ENCODE assay signal across 9 cellular contexts in the genomic region with DNA sequence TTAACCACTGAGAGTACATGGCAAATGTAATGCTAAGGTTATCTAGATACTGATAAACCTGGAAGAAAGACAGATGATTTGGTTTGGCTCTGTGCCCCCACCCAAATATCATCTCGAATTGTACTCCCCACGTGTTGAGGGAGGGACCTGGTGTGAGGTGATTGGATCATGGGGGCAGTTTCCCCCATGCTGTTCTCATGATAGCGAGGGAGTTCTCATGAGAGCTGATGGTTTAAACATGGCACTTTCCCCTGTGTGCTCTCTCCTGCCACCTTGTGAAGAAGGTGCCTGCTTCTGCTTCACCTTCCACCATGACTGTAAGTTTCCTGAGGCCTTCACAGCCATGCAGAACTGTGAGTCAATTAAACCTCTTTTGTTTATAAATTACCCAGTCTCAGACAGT. TPM values are rescaled to one million over a fixed set of nuclear protein-coding genes. Genes with fewer than 3 reads are reported as not detected.
DNase-seq lines count a peak whose midpoint lies in the region; ATAC-seq and TF ChIP-seq lines count a peak whose summit lies in the region.
"Had no signal": no experiment of that assay in that cellular context is flagged by ENCODE, and none has a peak within 500 bp of the region (broad histone marks: within the 10 kb centered on the region; RNA-seq: fewer than 3 reads in every experiment).

No MANE protein-coding gene starts in this region.

- TF ChIP-seq CTCF in Caco-2 (IDR thresholded peaks at IDR 0.05; ENCODE audit: insufficient read depth in 1 of 2, low read depth in 1 of 2, low read length in 1 of 2, severe bottlenecking in 1 of 2, unreplicated experiment in 1 of 2) = peak; percentile 45 to 61
- no peak for TF ChIP-seq CTCF in HEK293 (tag by site-specific recombination; IDR thresholded peaks at IDR 0.05)
- TF ChIP-seq CTCF in SU-DHL-6 (IDR thresholded peaks at IDR 0.05; ENCODE audit: insufficient read depth, low read length, poor library complexity, severe bottlenecking) = no peak

- H3K79me2 ChIP-seq in SU-DHL-6 (ENCODE audit: insufficient read depth, low read length) = no peaks in the 10 kb centered on the region

- H3F3A ChIP-seq in SU-DHL-6 (ENCODE audit: insufficient read depth) = no peaks in the 10 kb centered on the region

- H3K9me2 ChIP-seq in SU-DHL-6 (replicated peaks; ENCODE audit: insufficient read depth, low read length) = no peaks in the 10 kb centered on the region

- no peaks in the 10 kb centered on the region for H3K4me1 Mint-ChIP-seq in Caco-2 (ENCODE audit: low read depth, unreplicated experiment)
- H3K4me1 Mint-ChIP-seq in activated T-cell treated with anti-CD3 and anti-CD28 coated beads, Interleukin-2, amount 50 U/mL, for 72 hours (ENCODE audit: low read depth) = peaks cover 17% of the 10 kb centered on the region

- no peak overlapping the region for H3K4me3 Mint-ChIP-seq in Caco-2 (ENCODE audit: unreplicated experiment)
- H3K4me3 Mint-ChIP-seq in activated T-cell treated with anti-CD3 and anti-CD28 coated beads, Interleukin-2, amount 50 U/mL, for 72 hours = no peak overlapping the region

- H3K27ac ChIP-seq in HEK293 (ENCODE audit: extremely low read depth, low read depth, low read length) (no peak overlapping the region), SU-DHL-6 (ENCODE audit: low read depth, low read length) (no peak overlapping the region)

- CTCF ChIA-PET in Caco-2 (lab: Charles Lee) = interaction anchor here (0.5 to 1.3 kb wide), 5 partner anchors 32 to 108 kb away, joined by 3 to 6 read pairs (median 3); a partner anchor contains a TSS
- CTCF ChIA-PET in HEK293 (lab: Yijun Ruan, JAX) = interaction anchor here (0.6 to 1.0 kb wide), 3 partner anchors 11 to 256 kb away, joined by 3 to 6 read pairs (median 4); no protein-coding TSS in a partner anchor

- H3K4me3 ChIP-seq in Caco-2 (ENCODE audit: low read depth, low read length) (no peak overlapping the region), HEK293 (ENCODE audit: low read depth, low read length) (no peak overlapping the region), SU-DHL-6 (ENCODE audit: insufficient read depth, low read length, poor library complexity, severe bottlenecking) (no peak overlapping the region)

- H3K27me3 ChIP-seq in Caco-2 (replicated peaks; ENCODE audit: control insufficient read depth, insufficient read depth, low read length) (no peaks in the 10 kb centered on the region), SU-DHL-6 (ENCODE audit: low read length) (no peaks in the 10 kb centered on the region)

- no peaks in the 10 kb centered on the region for H3K36me3 Mint-ChIP-seq in Caco-2 (ENCODE audit: insufficient read depth, unreplicated experiment)
- H3K36me3 Mint-ChIP-seq in activated T-cell treated with anti-CD3 and anti-CD28 coated beads, Interleukin-2, amount 50 U/mL, for 72 hours (ENCODE audit: insufficient read depth in 2 of 2) = peaks cover 0 to 1% of the 10 kb centered on the region in 2 donors

- no peak overlapping the region for H3K27ac Mint-ChIP-seq in Caco-2 (ENCODE audit: unreplicated experiment)
- no peak overlapping the region for H3K27ac Mint-ChIP-seq in activated T-cell treated with anti-CD3 and anti-CD28 coated beads, Interleukin-2, amount 50 U/mL, for 72 hours

- DNase-seq in Caco-2 (peak; percentile 38 to 42), iris pigment epithelial cell (ENCODE audit: low read depth) (peak; percentile 29), NCI-H446 treated with DMSO at 0.1 percent for 48 hours (lab: John Stamatoyannopoulos, UW) (no peak), cardiac septum (ENCODE audit: low spot score) (no peak)
- no peak for DNase-seq in activated T-cell treated with anti-CD3 and anti-CD28 coated beads, Interleukin-2, amount 50 U/mL, for 72 hours
- DNase-seq: NCI-H1105 had no signal

- no peak overlapping the region for H3K9ac ChIP-seq in SU-DHL-6 (ENCODE audit: low read length)

- no peaks in the 10 kb centered on the region for H4K20me1 ChIP-seq in SU-DHL-6 (ENCODE audit: low read depth, low read length)

- no peaks in the 10 kb centered on the region for H3K27me3 Mint-ChIP-seq in Caco-2 (ENCODE audit: insufficient read depth, unreplicated experiment)
- H3K27me3 Mint-ChIP-seq in activated T-cell treated with anti-CD3 and anti-CD28 coated beads, Interleukin-2, amount 50 U/mL, for 72 hours (ENCODE audit: low read depth) = no peaks in the 10 kb centered on the region

- no peaks in the 10 kb centered on the region for H3K9me3 ChIP-seq in Caco-2
- H3K9me3 ChIP-seq in HEK293 (ENCODE audit: control insufficient read depth, insufficient read depth, low read depth, low read length) = no peaks in the 10 kb centered on the region
- no peaks in the 10 kb centered on the region for H3K9me3 ChIP-seq in SU-DHL-6 (ENCODE audit: insufficient read depth, low read length)

- intact Hi-C loops in Caco-2 (cut with micrococcal nuclease; ENCODE audit: unreplicated experiment) (loop anchor here (2.0 kb wide), 1 partner anchor 82 kb away; no protein-coding TSS in a partner anchor), cardiac septum (cut with DNase I) (no loop called here)

- H3K9me3 Mint-ChIP-seq in Caco-2 (ENCODE audit: unreplicated experiment) = no peaks in the 10 kb centered on the region
- H3K9me3 Mint-ChIP-seq in activated T-cell treated with anti-CD3 and anti-CD28 coated beads, Interleukin-2, amount 50 U/mL, for 72 hours = no peaks in the 10 kb centered on the region

- ATAC-seq in activated T-cell treated with anti-CD3 and anti-CD28 coated beads, Interleukin-2, amount 50 U/mL, for 72 hours (replicated peaks in 1 of 2) = no peak
- no peak for ATAC-seq in GM21515 (IDR thresholded peaks at IDR 0.05; ENCODE audit: unreplicated experiment)

- H3K4me2 ChIP-seq in SU-DHL-6 (ENCODE audit: low read depth, low read length, poor library complexity, severe bottlenecking) = no peak overlapping the region

- H3K4me1 ChIP-seq in Caco-2 (no peaks in the 10 kb centered on the region), HEK293 (ENCODE audit: control insufficient read depth, insufficient read depth, low read length) (no peaks in the 10 kb centered on the region)

- no TSS peak for BruUV-seq in Caco-2 (replicated peaks; lab: Mats Ljungman, UMichigan)

- no peaks in the 10 kb centered on the region for H3K36me3 ChIP-seq in Caco-2 (ENCODE audit: control insufficient read depth, insufficient read depth, low read length)
- H3K36me3 ChIP-seq in HEK293 (ENCODE audit: control insufficient read depth in 2 of 2, insufficient read depth in 1 of 2, low read length in 2 of 2) = no peaks in the 10 kb centered on the region
- no peaks in the 10 kb centered on the region for H3K36me3 ChIP-seq in SU-DHL-6 (ENCODE audit: low read length)

- H2AFZ ChIP-seq in SU-DHL-6 (ENCODE audit: low read depth, low read length, severe bottlenecking) = peak overlapping the region; percentile 88

- POLR2A ChIA-PET in Caco-2 (lab: Charles Lee) = no interaction called here
- POLR2A ChIA-PET in HEK293 (lab: Yijun Ruan, JAX) = no interaction called here

TF ChIP-seq in HEK293, 187 proteins besides CTCF, POLR2A, EP300 and RAD21:
- TF ChIP-seq REPIN1 (tag by site-specific recombination; IDR thresholded peaks at IDR 0.05; ENCODE audit: low read depth) (no peak), YY2 (tag by site-specific recombination; IDR thresholded peaks at IDR 0.05) (peak; percentile 46)
- TF ChIP-seq, protein P1, sequence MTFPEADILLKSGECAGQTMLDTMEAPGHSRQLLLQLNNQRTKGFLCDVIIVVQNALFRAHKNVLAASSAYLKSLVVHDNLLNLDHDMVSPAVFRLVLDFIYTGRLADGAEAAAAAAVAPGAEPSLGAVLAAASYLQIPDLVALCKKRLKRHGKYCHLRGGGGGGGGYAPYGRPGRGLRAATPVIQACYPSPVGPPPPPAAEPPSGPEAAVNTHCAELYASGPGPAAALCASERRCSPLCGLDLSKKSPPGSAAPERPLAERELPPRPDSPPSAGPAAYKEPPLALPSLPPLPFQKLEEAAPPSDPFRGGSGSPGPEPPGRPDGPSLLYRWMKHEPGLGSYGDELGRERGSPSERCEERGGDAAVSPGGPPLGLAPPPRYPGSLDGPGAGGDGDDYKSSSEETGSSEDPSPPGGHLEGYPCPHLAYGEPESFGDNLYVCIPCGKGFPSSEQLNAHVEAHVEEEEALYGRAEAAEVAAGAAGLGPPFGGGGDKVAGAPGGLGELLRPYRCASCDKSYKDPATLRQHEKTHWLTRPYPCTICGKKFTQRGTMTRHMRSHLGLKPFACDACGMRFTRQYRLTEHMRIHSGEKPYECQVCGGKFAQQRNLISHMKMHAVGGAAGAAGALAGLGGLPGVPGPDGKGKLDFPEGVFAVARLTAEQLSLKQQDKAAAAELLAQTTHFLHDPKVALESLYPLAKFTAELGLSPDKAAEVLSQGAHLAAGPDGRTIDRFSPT (tag by site-specific recombination; IDR thresholded peaks at IDR 0.05) = no peak

RNA-seq across cellular contexts. Expression of a gene that starts 14.2 kb away (rescaled TPM):
- total RNA-seq in Caco-2 (2022) (0.28 and 0.41 TPM in 2 replicates), cardiac septum (not detected)
- 1 to 10 TPM; 1.2 to 1.7 TPM for total RNA-seq in activated T-cell treated with anti-CD3 and anti-CD28 coated beads, Interleukin-2, amount 50 U/mL, for 72 hours

RNA-seq across cellular contexts. Expression of a gene that starts 32.0 kb away (rescaled TPM):
- total RNA-seq in Caco-2 (2022) = 0.82 and 1.5 TPM in 2 replicates
- total RNA-seq in activated T-cell treated with anti-CD3 and anti-CD28 coated beads, Interleukin-2, amount 50 U/mL, for 72 hours = under 1 TPM; 0.19 to 0.76 TPM
- 0.11 TPM for total RNA-seq in cardiac septum

RNA-seq across cellular contexts. Expression of a gene that starts 32.2 kb away (rescaled TPM):
- total RNA-seq in Caco-2 (2022) (13.3 and 14.1 TPM in 2 replicates), cardiac septum (5.6 TPM)
- total RNA-seq in activated T-cell treated with anti-CD3 and anti-CD28 coated beads, Interleukin-2, amount 50 U/mL, for 72 hours = 10 to 100 TPM; 27.5 to 36.1 TPM

RNA-seq across cellular contexts. Expression of a gene that starts 48.3 kb away (rescaled TPM):
- total RNA-seq in Caco-2 (2022) (20.0 and 20.7 TPM in 2 replicates), cardiac septum (12.5 TPM)
- 10 to 100 TPM; 18.9 to 25.5 TPM for total RNA-seq in activated T-cell treated with anti-CD3 and anti-CD28 coated beads, Interleukin-2, amount 50 U/mL, for 72 hours

RNA-seq across cellular contexts. Expression of a gene that starts 48.8 kb away (rescaled TPM):
- 161 and 193 TPM in 2 replicates for total RNA-seq in Caco-2 (2022)
- total RNA-seq in activated T-cell treated with anti-CD3 and anti-CD28 coated beads, Interleukin-2, amount 50 U/mL, for 72 hours = 100 to 1,000 TPM in 1 of 2 donors, 10 to 100 TPM in 1; 79.1 to 101 TPM
- 138 TPM for total RNA-seq in cardiac septum

Comparison
In these comparisons a context has a peak if more than half of its experiments do, and no peak if none do; other contexts are left out.
1. DNase-seq: peak in Caco-2 (2 of 2) and iris pigment epithelial cell (single experiment); none in activated T-cell treated with anti-CD3 and anti-CD28 coated beads, Interleukin-2, amount 50 U/mL, for 72 hours (0 of 2), NCI-H446 treated with DMSO at 0.1 percent for 48 hours (single experiment) and cardiac septum (single experiment).
2. CTCF ChIP-seq: peak in Caco-2 (2 of 2); none in HEK293 (single experiment) and SU-DHL-6 (single experiment).